ENCODE assay signal across 21 cellular contexts in genomic region chr2:60984717-60985116, GRCh38. TPM values are rescaled to one million over a fixed set of nuclear protein-coding genes. Genes with fewer than 3 reads are reported as not detected.
DNase-seq lines count a peak whose midpoint lies in the region; ATAC-seq, FAIRE-seq and TF ChIP-seq lines count a peak whose summit lies in the region.
"Had no signal": no experiment of that assay in that cellular context is flagged by ENCODE, and none has a peak within 500 bp of the region (broad histone marks: within the 10 kb centered on the region; RNA-seq: fewer than 3 reads in every experiment).

No MANE protein-coding gene starts in this region.

- WGBS in K562 (ENCODE audit: insufficient coverage, low coverage, missing lambda C conversion rate): 35% methylated on average over 2 of the region's 2 CpGs
- WGBS in ovary, 3 donors: 87 to 90% (median 89%) methylated on average over 2 of the region's 2 CpGs

- intact Hi-C loops in K562 (cut with micrococcal nuclease) (no loop called here), ovary (cut with DNase I) (no loop called here)
- intact Hi-C loops in activated CD4-positive, alpha-beta T cell treated with anti-CD3 and anti-CD28 coated beads for 36 hours (cut with DNase I, micrococcal nuclease): no loop called here

- no peak overlapping the region for H3K27ac Mint-ChIP-seq in activated CD4-positive, alpha-beta T cell treated with anti-CD3 and anti-CD28 coated beads for 36 hours
- H3K27ac Mint-ChIP-seq: activated T-helper 17 cell treated with anti-CD3 and anti-CD28 coated beads, Interleukin-2, amount 50 U/mL, for 72 hours; GM23338 had no signal

- H2AFZ ChIP-seq in K562 (ENCODE audit: low read depth, low read length): no peak overlapping the region
- H2AFZ ChIP-seq: GM23338, PC-9 had no signal

- no peaks in the 10 kb centered on the region for H3K27me3 Mint-ChIP-seq in activated CD4-positive, alpha-beta T cell treated with anti-CD3 and anti-CD28 coated beads for 36 hours
- H3K27me3 Mint-ChIP-seq: activated T-helper 17 cell treated with anti-CD3 and anti-CD28 coated beads, Interleukin-2, amount 50 U/mL, for 72 hours; naive thymus-derived CD8-positive, alpha-beta T cell had no signal

- TF ChIP-seq RAD21 in K562 (CRISPR knock-in tag; conservative IDR thresholded peaks at IDR 0.05 in 1 of 2, IDR thresholded peaks at IDR 0.05 in 1 of 2): no peak

- no peak overlapping the region for H3K4me2 ChIP-seq in K562 (ENCODE audit: insufficient read depth, low read length)
- H3K4me2 ChIP-seq: GM23338, PC-9 had no signal

- ATAC-seq in GM18499 (IDR thresholded peaks at IDR 0.05; ENCODE audit: insufficient read depth, unreplicated experiment) (peak; percentile 64), HG02759 (IDR thresholded peaks at IDR 0.05; ENCODE audit: unreplicated experiment) (peak; percentile 47), K562 (no peak)
- no peak for ATAC-seq in activated CD4-positive, alpha-beta T cell treated with anti-CD3 and anti-CD28 coated beads for 36 hours
- ATAC-seq: activated T-helper 17 cell treated with anti-CD3 and anti-CD28 coated beads, Interleukin-2, amount 50 U/mL, for 72 hours; GM23338; left lobe of liver; naive thymus-derived CD8-positive, alpha-beta T cell had no signal

- TF ChIP-seq EP300 in K562 (IDR thresholded peaks at IDR 0.05; ENCODE audit: low read length) (no peak), ovary (IDR thresholded peaks at IDR 0.05) (no peak)

- H3K27me3 ChIP-seq in K562 (ENCODE audit: control insufficient read depth in 2 of 2, insufficient read depth in 2 of 2, low read length in 2 of 2) (no peaks in the 10 kb centered on the region), ovary (no peaks in the 10 kb centered on the region)
- H3K27me3 ChIP-seq: thyroid gland had no signal

- CTCF ChIA-PET in K562 (lab: Yijun Ruan, JAX; ENCODE audit: low intra/inter-chr PET ratio): no interaction called here
- CTCF ChIA-PET in activated CD4-positive, alpha-beta T cell treated with anti-CD3 and anti-CD28 coated beads for 36 hours (lab: Charles Lee): no interaction called here

- H3K36me3 ChIP-seq in K562 (ENCODE audit: control insufficient read depth, insufficient read depth, low read length): no peaks in the 10 kb centered on the region
- no peaks in the 10 kb centered on the region for H3K36me3 ChIP-seq in ovary
- H3K36me3 ChIP-seq: thyroid gland had no signal

- no peaks in the 10 kb centered on the region for H3K9me3 Mint-ChIP-seq in activated CD4-positive, alpha-beta T cell treated with anti-CD3 and anti-CD28 coated beads for 36 hours (ENCODE audit: low read depth)
- H3K9me3 Mint-ChIP-seq: activated T-helper 17 cell treated with anti-CD3 and anti-CD28 coated beads, Interleukin-2, amount 50 U/mL, for 72 hours; GM23338; naive thymus-derived CD8-positive, alpha-beta T cell had no signal

- in situ Hi-C loops in K562 (cut with MboI): no loop called here

- no peaks in the 10 kb centered on the region for H3K36me3 Mint-ChIP-seq in activated CD4-positive, alpha-beta T cell treated with anti-CD3 and anti-CD28 coated beads for 36 hours (ENCODE audit: low read depth)

- POLR2A ChIA-PET in K562 (lab: Yijun Ruan, JAX): no interaction called here
- POLR2A ChIA-PET in activated CD4-positive, alpha-beta T cell treated with anti-CD3 and anti-CD28 coated beads for 36 hours (lab: Charles Lee): no interaction called here

- H3K27ac ChIP-seq in K562 (ENCODE audit: extremely low read depth, low read depth, low read length): no peak overlapping the region
- H3K27ac ChIP-seq in ovary: no peak overlapping the region
- H3K27ac ChIP-seq: PC-9, thyroid gland had no signal

- FAIRE-seq in K562 (lab: Jason Lieb, UNC): no peak
- FAIRE-seq: astrocyte, HTR-8/SVneo had no signal

- H3K9me1 ChIP-seq in K562 (ENCODE audit: control insufficient read depth, insufficient read depth, low read length): no peaks in the 10 kb centered on the region

- peak; percentile 10 to 89 for DNase-seq in NOMO-1 (lab: John Stamatoyannopoulos, UW; ENCODE audit: unreplicated experiment in 2 of 2)
- DNase-seq in K562 (ENCODE audit: extremely low read depth in 1 of 4, low spot score in 3 of 4): no peak
- no peak for DNase-seq in midbrain (lab: John Stamatoyannopoulos, UW)
- no peak for DNase-seq in ovary
- no peak for DNase-seq in activated CD4-positive, alpha-beta T cell treated with anti-CD3 and anti-CD28 coated beads for 36 hours
- DNase-seq in T-helper 2 cell: no peak
- DNase-seq: activated CD4-positive, alpha-beta T cell treated with anti-CD3 and anti-CD28 coated beads, Interleukin-2, amount 50 U/mL, for 48 hours; cortex of kidney; naive thymus-derived CD8-positive, alpha-beta T cell; NCI-H1092; PC-9; stimulated activated CD4-positive, alpha-beta T cell treated with anti-CD3 and anti-CD28 coated beads, Interleukin-1b, Interleukin-23, amount 100 ng/mL, for 48 hours; stimulated activated CD8-positive, alpha-beta memory T cell treated with anti-CD3 and anti-CD28 coated beads, Interleukin-4, amount 100 ng/mL, for 48 hours; thyroid gland had no signal

- TF ChIP-seq POLR2A in K562 (conservative IDR thresholded peaks at IDR 0.05) (no peak), ovary (IDR thresholded peaks at IDR 0.05) (no peak)

- H3K79me2 ChIP-seq in K562 (ENCODE audit: control insufficient read depth, insufficient read depth, low read length): no peaks in the 10 kb centered on the region

- no TSS peak for BruUV-seq in K562 (replicated peaks; lab: Mats Ljungman, UMichigan)

- TF ChIP-seq CTCF in K562 (IDR thresholded peaks at IDR 0.05 in 2 of 3, conservative IDR thresholded peaks at IDR 0.05 in 1 of 3; ENCODE audit: insufficient read depth in 2 of 3, low read depth in 1 of 3, low read length in 3 of 3) (no peak), ovary (IDR thresholded peaks at IDR 0.05) (no peak)

- H3K4me1 ChIP-seq in K562 (replicated peaks in 1 of 2; ENCODE audit: control insufficient read depth in 2 of 2, insufficient read depth in 2 of 2, low read length in 2 of 2) (no peaks in the 10 kb centered on the region; a peak in 1 of 5 replicates), ovary (ENCODE audit: insufficient read depth) (no peaks in the 10 kb centered on the region)
- H3K4me1 ChIP-seq: thyroid gland had no signal

- H3K9ac ChIP-seq in K562 (ENCODE audit: insufficient read depth in 1 of 2, low read depth in 2 of 2, low read length in 2 of 2): no peak overlapping the region

- H3K9me3 ChIP-seq in K562 (replicated peaks; ENCODE audit: control insufficient read depth, insufficient read depth, low read depth, low read length): no peaks in the 10 kb centered on the region
- H3K9me3 ChIP-seq in ovary: no peaks in the 10 kb centered on the region
- H3K9me3 ChIP-seq: thyroid gland had no signal

- H3K4me3 ChIP-seq in K562: no peak overlapping the region
- H3K4me3 ChIP-seq in ovary: no peak overlapping the region
- H3K4me3 ChIP-seq: GM23338, PC-9, thyroid gland had no signal

- H3K4me3 Mint-ChIP-seq in activated CD4-positive, alpha-beta T cell treated with anti-CD3 and anti-CD28 coated beads for 36 hours: no peak overlapping the region
- H3K4me3 Mint-ChIP-seq: activated T-helper 17 cell treated with anti-CD3 and anti-CD28 coated beads, Interleukin-2, amount 50 U/mL, for 72 hours; GM23338 had no signal

- no peaks in the 10 kb centered on the region for H4K20me1 ChIP-seq in K562 (replicated peaks; ENCODE audit: control insufficient read depth, insufficient read depth, low read length)

- H3K4me1 Mint-ChIP-seq in activated CD4-positive, alpha-beta T cell treated with anti-CD3 and anti-CD28 coated beads for 36 hours: peaks cover 5% of the 10 kb centered on the region
- H3K4me1 Mint-ChIP-seq: activated T-helper 17 cell treated with anti-CD3 and anti-CD28 coated beads, Interleukin-2, amount 50 U/mL, for 72 hours; GM23338 had no signal

RNA-seq across cellular contexts. Expression of gene PEX13, which starts 32.8 kb away (rescaled TPM):
- 34.5 and 49.1 TPM in 2 replicates for total RNA-seq in K562 (2011; cell fraction: chromatin; rRNA removed; ENCODE audit: low replicate concordance)
- total RNA-seq in K562 (2011; cell fraction: nucleolus; rRNA removed): 18.3 and 20.5 TPM in 2 replicates
- 33.4 and 55.4 TPM in 2 replicates for total RNA-seq in K562 (2011; cell fraction: nucleoplasm; rRNA removed)
- 18.4 and 20.0 TPM in 2 replicates for total RNA-seq in K562 (2014; rRNA removed)
- 23.3 and 23.9 TPM in 2 replicates for total RNA-seq in K562 (2014; rRNA removed; fragmentation: Illumina TruSeq; extraction: Trizol)
- 21.5 TPM in 2 replicates for total RNA-seq in K562 (2015; rRNA removed; fragmentation: Illumina TruSeq; extraction: Trizol)
- 18.8 and 21.6 TPM in 2 replicates for total RNA-seq in K562 (2021)
- 25.7 and 27.8 TPM in 2 replicates for polyA plus RNA-seq in K562 (2011; rRNA removed)
- polyA plus RNA-seq in K562 (2011; cell fraction: cytosol; rRNA removed): 17.6 and 22.4 TPM in 2 replicates
- polyA plus RNA-seq in K562 (2011; cell fraction: nucleus; rRNA removed): 11.6 and 16.0 TPM in 2 replicates
- 11.5 and 15.0 TPM in 2 replicates for polyA plus RNA-seq in K562 (2012)
- 16.7 and 17.1 TPM in 2 replicates for polyA plus RNA-seq in K562 (2014; fragmentation: Illumina TruSeq; extraction: Trizol)
- polyA plus RNA-seq in K562 (2014; fragmentation: Nextera tagmentation; extraction: Ambion mirVana): 1 to 10 TPM; 4.0 to 5.4 TPM
- polyA plus RNA-seq in K562 (2014; rRNA removed): 24.2 and 30.4 TPM in 2 replicates
- polyA minus RNA-seq in K562 (2011; rRNA and poly(A)+ RNA removed): 23.8 and 29.0 TPM in 2 replicates
- 10.9 and 11.3 TPM in 2 replicates for polyA minus RNA-seq in K562 (2011; cell fraction: cytosol; rRNA and poly(A)+ RNA removed)
- polyA minus RNA-seq in K562 (2011; cell fraction: nucleus; rRNA and poly(A)+ RNA removed): 16.2 and 28.7 TPM in 2 replicates
- total RNA-seq in ovary: 10 to 100 TPM; 16.5 to 28.1 (median 22.5) TPM
- 10 to 100 TPM; 12.4 to 13.2 TPM for polyA plus RNA-seq in ovary
- total RNA-seq in activated CD4-positive, alpha-beta T cell treated with anti-CD3 and anti-CD28 coated beads for 36 hours: 10 to 100 TPM; 14.4 to 19.9 TPM

RNA-seq across cellular contexts. Expression of gene PUS10, which starts 33.3 kb away (rescaled TPM):
- total RNA-seq in K562 (2011; cell fraction: chromatin; rRNA removed; ENCODE audit: low replicate concordance): 9.4 and 20.5 TPM in 2 replicates
- 5.3 and 6.7 TPM in 2 replicates for total RNA-seq in K562 (2011; cell fraction: nucleolus; rRNA removed)
- 9.1 and 12.9 TPM in 2 replicates for total RNA-seq in K562 (2011; cell fraction: nucleoplasm; rRNA removed)
- total RNA-seq in K562 (2014; rRNA removed) (5.0 and 7.3 TPM in 2 replicates), K562 (2014; rRNA removed; fragmentation: Illumina TruSeq; extraction: Trizol) (10.7 and 11.9 TPM in 2 replicates), K562 (2015; rRNA removed; fragmentation: Illumina TruSeq; extraction: Trizol) (6.4 and 7.6 TPM in 2 replicates), K562 (2021) (6.6 TPM in 2 replicates), ovary (1 to 10 TPM; 4.7 to 9.4 (median 6.9) TPM)
- polyA plus RNA-seq in K562 (2011; rRNA removed) (8.2 and 9.6 TPM in 2 replicates), K562 (2014; fragmentation: Illumina TruSeq; extraction: Trizol) (8.0 and 9.7 TPM in 2 replicates), K562 (2014; fragmentation: Nextera tagmentation; extraction: Ambion mirVana) (10 to 100 TPM in 1 of 2 experiments, 1 to 10 TPM in 1; 7.3 to 10.1 TPM), K562 (2014; rRNA removed) (5.0 and 5.1 TPM in 2 replicates), ovary (1 to 10 TPM; 4.5 to 4.9 TPM)
- polyA plus RNA-seq in K562 (2011; cell fraction: cytosol; rRNA removed): 1.9 and 4.7 TPM in 2 replicates
- polyA plus RNA-seq in K562 (2011; cell fraction: nucleus; rRNA removed): 5.1 and 9.7 TPM in 2 replicates
- polyA plus RNA-seq in K562 (2012): 6.9 and 7.6 TPM in 2 replicates
- 12.3 and 15.1 TPM in 2 replicates for polyA minus RNA-seq in K562 (2011; rRNA and poly(A)+ RNA removed)
- polyA minus RNA-seq in K562 (2011; cell fraction: cytosol; rRNA and poly(A)+ RNA removed): 3.1 and 4.1 TPM in 2 replicates
- 7.4 and 14.7 TPM in 2 replicates for polyA minus RNA-seq in K562 (2011; cell fraction: nucleus; rRNA and poly(A)+ RNA removed)
- total RNA-seq in activated CD4-positive, alpha-beta T cell treated with anti-CD3 and anti-CD28 coated beads for 36 hours: 1 to 10 TPM; 8.5 to 8.9 TPM

Comparison
In these comparisons a context has a peak if more than half of its experiments do, and no peak if none do; other contexts are left out.
1. ATAC-seq: peak in GM18499 (single experiment) and HG02759 (single experiment); none in K562 (single experiment) and activated CD4-positive, alpha-beta T cell treated with anti-CD3 and anti-CD28 coated beads for 36 hours (single experiment).
2. DNase-seq: peak in NOMO-1 (2 of 2); none in K562 (0 of 4), midbrain (single experiment), ovary (0 of 5), activated CD4-positive, alpha-beta T cell treated with anti-CD3 and anti-CD28 coated beads for 36 hours (single experiment) and T-helper 2 cell (0 of 5).